Comparison of ENCODE assay signal across 1 cellular context in the genomic region with DNA sequence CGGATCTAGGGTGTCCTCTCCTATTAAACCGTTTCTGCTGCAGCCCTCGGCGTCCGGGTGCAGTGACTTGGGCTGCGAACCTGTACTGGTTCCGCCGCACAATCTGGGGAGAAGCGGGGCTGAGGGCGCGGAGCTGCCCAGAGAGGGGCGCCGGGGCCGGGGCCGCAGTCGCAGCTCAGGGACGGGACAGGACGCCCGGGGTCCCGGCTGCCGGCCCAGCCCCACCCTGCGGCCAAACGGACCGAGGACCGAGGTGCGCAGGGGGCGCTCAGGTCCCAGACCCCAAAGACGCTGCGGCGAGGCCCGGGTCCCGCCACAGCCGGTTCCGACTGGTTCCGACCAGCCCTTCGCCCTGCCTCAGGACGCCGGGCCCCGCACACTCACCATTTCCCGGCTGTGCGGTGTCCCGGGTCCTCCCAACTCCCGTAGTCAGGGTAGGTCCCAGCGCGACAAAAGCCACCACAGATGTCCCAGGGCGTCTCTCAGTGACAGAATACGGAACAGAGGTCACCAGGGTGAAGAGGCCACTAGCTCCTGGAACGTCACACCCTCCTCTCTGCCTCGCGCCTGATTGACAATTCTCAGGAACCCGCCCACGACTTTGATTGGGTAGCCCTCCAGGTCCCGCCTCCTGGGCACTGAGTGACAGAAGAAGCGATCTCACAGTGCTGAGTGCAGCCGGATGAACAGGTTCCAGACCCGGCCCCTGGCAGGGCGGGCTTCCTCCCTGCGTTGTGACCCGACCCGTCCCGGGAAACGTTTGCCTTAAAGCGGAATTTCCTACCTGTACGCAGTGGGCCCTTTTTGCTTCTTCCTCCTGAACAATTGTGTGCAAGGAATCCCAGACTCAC.
TF ChIP-seq lines count a peak whose summit lies in the region.

Gene ZNF44 (minus strand): TSS at position 576 of the 851 bp plus-strand sequence. CDS start 189 bp downstream, at position 387.

TF ChIP-seq in HepG2, 621 proteins besides CTCF, POLR2A, EP300 and RAD21 (continued from another document):
- TF ChIP-seq TRIM22 (IDR thresholded peaks at IDR 0.05) = no peak
- no peak for TF ChIP-seq DNMT1 (CRISPR knock-in tag; IDR thresholded peaks at IDR 0.05)
- peak; percentile 92 for TF ChIP-seq SP2 (CRISPR knock-in tag; IDR thresholded peaks at IDR 0.05)
- TF ChIP-seq KIAA2018 (CRISPR knock-in tag; IDR thresholded peaks at IDR 0.05; ENCODE audit: borderline replicate concordance) = no peak
- no peak; the same call in 1 of the 2 replicates for TF ChIP-seq HCFC1 (IDR thresholded peaks at IDR 0.05; ENCODE audit: low read depth, low read length)
- no peak for TF ChIP-seq KLF9 (CRISPR knock-in tag; IDR thresholded peaks at IDR 0.05; ENCODE audit: low read depth)
- peak; percentile 81; the same call in 1 of the 2 replicates for TF ChIP-seq HNF1B (CRISPR knock-in tag; IDR thresholded peaks at IDR 0.05)
- TF ChIP-seq ATRX (CRISPR knock-in tag; IDR thresholded peaks at IDR 0.05; ENCODE audit: borderline replicate concordance) = no peak
- TF ChIP-seq ZNF460 (CRISPR knock-in tag; IDR thresholded peaks at IDR 0.05; ENCODE audit: borderline replicate concordance) = no peak
- no peak for TF ChIP-seq ZKSCAN1 (IDR thresholded peaks at IDR 0.05; ENCODE audit: low read length)
- TF ChIP-seq, protein P1, sequence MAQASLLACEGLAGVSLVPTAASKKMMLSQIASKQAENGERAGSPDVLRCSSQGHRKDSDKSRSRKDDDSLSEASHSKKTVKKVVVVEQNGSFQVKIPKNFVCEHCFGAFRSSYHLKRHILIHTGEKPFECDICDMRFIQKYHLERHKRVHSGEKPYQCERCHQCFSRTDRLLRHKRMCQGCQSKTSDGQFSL (CRISPR knock-in tag; IDR thresholded peaks at IDR 0.05) = no peak; the same call in 1 of the 2 replicates
- no peak for TF ChIP-seq PITX1 (CRISPR knock-in tag; IDR thresholded peaks at IDR 0.05)
- no peak for TF ChIP-seq ISX (CRISPR knock-in tag; conservative IDR thresholded peaks at IDR 0.05)
- TF ChIP-seq SMARCE1 (IDR thresholded peaks at IDR 0.05; ENCODE audit: borderline replicate concordance) = no peak
